ENCODE assay signal across 11 cellular contexts in the genomic region with DNA sequence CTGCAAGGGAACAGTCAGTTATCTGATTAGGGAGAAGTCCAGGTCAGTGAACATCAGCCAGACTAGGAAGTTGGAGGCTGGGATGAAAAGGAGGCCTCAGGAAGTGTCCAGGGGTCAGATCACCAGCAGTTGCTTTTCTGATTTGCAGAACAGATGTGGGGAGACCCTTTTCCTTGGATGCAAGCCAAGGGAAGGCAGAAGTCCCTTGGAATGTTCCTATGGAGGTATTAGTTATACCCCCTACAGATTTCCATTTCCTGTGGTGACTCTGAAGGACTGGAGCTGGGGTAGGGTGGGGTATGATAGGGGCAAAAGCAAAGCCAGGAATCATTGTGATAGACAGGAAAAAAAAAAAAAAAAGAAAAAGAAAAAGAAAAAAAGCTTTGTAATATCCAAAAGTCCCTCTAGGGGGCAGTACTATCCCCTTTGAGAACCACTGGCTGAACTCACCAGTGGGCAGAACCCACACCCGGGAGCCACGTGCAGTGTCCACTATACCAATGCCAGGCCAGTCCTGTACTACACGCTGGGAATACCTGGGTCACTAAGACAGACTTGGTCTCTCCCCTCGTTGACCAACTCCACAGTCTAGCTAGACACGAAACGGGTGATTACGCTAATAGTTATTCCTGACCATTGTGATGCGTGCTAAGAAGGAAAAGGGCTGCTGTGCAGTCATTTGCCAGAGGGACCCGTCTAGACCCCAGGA. TPM values are rescaled to one million over a fixed set of nuclear protein-coding genes. Genes with fewer than 3 reads are reported as not detected.
DNase-seq lines count a peak whose midpoint lies in the region; ATAC-seq, FAIRE-seq and TF ChIP-seq lines count a peak whose summit lies in the region.
"Had no signal": no experiment of that assay in that cellular context is flagged by ENCODE, and none has a peak within 500 bp of the region (broad histone marks: within the 10 kb centered on the region; RNA-seq: fewer than 3 reads in every experiment).

No MANE protein-coding gene starts in this region.

- H3K23ac ChIP-seq in neuronal stem cell (ENCODE audit: low read depth, low read length, poor library complexity): no peak overlapping the region

- no peaks in the 10 kb centered on the region for H3K9me3 ChIP-seq in HepG2 (ENCODE audit: low read length)
- peaks cover 0 to 7% of the 10 kb centered on the region in 2 donors for H3K9me3 ChIP-seq in neuronal stem cell (replicated peaks in 1 of 2; ENCODE audit: control insufficient read depth in 2 of 2, insufficient read depth in 1 of 2, low read depth in 1 of 2, low read length in 2 of 2)

- H2AFZ ChIP-seq in HepG2 (ENCODE audit: low read length) (no peak overlapping the region), neuronal stem cell (ENCODE audit: low read length) (no peak overlapping the region)

- H3K27ac ChIP-seq in brain microvascular endothelial cell (no peak overlapping the region), HepG2 (ENCODE audit: extremely low read length, insufficient read depth, low read length) (no peak overlapping the region), neuronal stem cell (replicated peaks; ENCODE audit: low read length) (no peak overlapping the region)

- H2BK12ac ChIP-seq in neuronal stem cell (ENCODE audit: low read length): no peak overlapping the region

- peak; percentile 13 for FAIRE-seq in HTR-8/SVneo (lab: Jason Lieb, UNC)
- no peak for FAIRE-seq in HepG2 (lab: Jason Lieb, UNC)
- FAIRE-seq: GM12892 had no signal

- H4K91ac ChIP-seq in neuronal stem cell (ENCODE audit: low read depth, low read length, poor library complexity): no peak overlapping the region

- no peaks in the 10 kb centered on the region for H3K79me2 ChIP-seq in HepG2 (ENCODE audit: insufficient read depth, low read length)

- TF ChIP-seq EP300 in HepG2 (IDR thresholded peaks at IDR 0.05; ENCODE audit: low read depth in 2 of 2, low read length in 2 of 2): no peak
- TF ChIP-seq EP300 in HepG2 (CRISPR knock-in tag; IDR thresholded peaks at IDR 0.05; ENCODE audit: borderline replicate concordance): no peak

- in situ Hi-C loops in brain microvascular endothelial cell (cut with HindIII; ENCODE audit: low pct_ligation_motif_present, low sequenced_read_pairs): no loop called here
- in situ Hi-C loops in HepG2 (cut with HindIII; ENCODE audit: extremely low pct_ligation_motif_present, low pct_unique_long_range_greater_than_20kb): no loop called here

- H4K8ac ChIP-seq in neuronal stem cell (ENCODE audit: low read depth, low read length): no peak overlapping the region

- no TSS peak for BruUV-seq in HepG2 (replicated peaks; lab: Mats Ljungman, UMichigan)

- ATAC-seq in HepG2 (peak; percentile 10; the same call in 2 of the 3 replicates), GM21528 (IDR thresholded peaks at IDR 0.05; ENCODE audit: low FRiP score, unreplicated experiment) (no peak)

- TF ChIP-seq RAD21 in HepG2 (CRISPR knock-in tag; IDR thresholded peaks at IDR 0.05): no peak

- H3K18ac ChIP-seq in neuronal stem cell (ENCODE audit: low read length): no peak overlapping the region

- intact Hi-C loops in HepG2 (cut with micrococcal nuclease; ENCODE audit: unreplicated experiment): no loop called here

- H3K4me1 ChIP-seq in HepG2 (ENCODE audit: insufficient read depth, low read length) (peaks cover 36% of the 10 kb centered on the region), neuronal stem cell (ENCODE audit: control insufficient read depth in 2 of 2, insufficient read depth in 1 of 2, low read depth in 1 of 2, low read length in 2 of 2) (peaks cover 13 to 15% of the 10 kb centered on the region in 2 donors)

- H3K14ac ChIP-seq in neuronal stem cell (ENCODE audit: low read length): no peak overlapping the region

- no peak overlapping the region for H3K9ac ChIP-seq in HepG2 (ENCODE audit: insufficient read depth, low read depth, low read length)
- H3K9ac ChIP-seq in neuronal stem cell (ENCODE audit: low read depth, low read length, poor library complexity): no peak overlapping the region

- no peak for TF ChIP-seq POLR2A in HepG2 (IDR thresholded peaks at IDR 0.05; ENCODE audit: insufficient read depth in 1 of 2, low read depth in 2 of 2, low read length in 2 of 2)

- no peaks in the 10 kb centered on the region for H3K79me1 ChIP-seq in neuronal stem cell (ENCODE audit: low read depth, low read length)

- H3K27me3 ChIP-seq in brain microvascular endothelial cell (replicated peaks): no peaks in the 10 kb centered on the region
- H3K27me3 ChIP-seq in HepG2 (ENCODE audit: control insufficient read depth in 1 of 2, insufficient read depth in 2 of 2, low read length in 2 of 2): peaks cover 0 to 18% of the 10 kb centered on the region in 2 experiments; a peak in 4 of 5 replicates
- peaks cover 6 to 46% (median 21%) of the 10 kb centered on the region in 3 experiments for H3K27me3 ChIP-seq in neuronal stem cell (ENCODE audit: control insufficient read depth in 3 of 3, insufficient read depth in 3 of 3, low read depth in 1 of 3, low read length in 3 of 3)

- POLR2A ChIA-PET in HepG2 (lab: Yijun Ruan, JAX): no interaction called here

- H4K20me1 ChIP-seq in HepG2 (ENCODE audit: insufficient read depth, low read length): no peaks in the 10 kb centered on the region

- TF ChIP-seq CTCF in brain microvascular endothelial cell (IDR thresholded peaks at IDR 0.05; ENCODE audit: low read depth, low read length, missing control alignments) (peak; percentile 75), HepG2 (CRISPR knock-in tag; IDR thresholded peaks at IDR 0.05) (no peak)

- CTCF ChIA-PET in HepG2 (lab: Yijun Ruan, JAX; ENCODE audit: low intra/inter-chr PET ratio, low total read pairs): no interaction called here

- H3K36me3 ChIP-seq in brain microvascular endothelial cell (replicated peaks) (no peaks in the 10 kb centered on the region), HepG2 (replicated peaks in 1 of 2; ENCODE audit: control insufficient read depth in 1 of 2, insufficient read depth in 2 of 2, low read length in 2 of 2) (no peaks in the 10 kb centered on the region), neuronal stem cell (replicated peaks in 1 of 2; ENCODE audit: control insufficient read depth in 2 of 2, insufficient read depth in 2 of 2, low read length in 2 of 2) (no peaks in the 10 kb centered on the region)

- no peak overlapping the region for H3K4me3 ChIP-seq in brain microvascular endothelial cell (ENCODE audit: low read depth, low read length)
- H3K4me3 ChIP-seq in HepG2 (replicated peaks in 1 of 3; ENCODE audit: insufficient read depth in 1 of 3, low read depth in 2 of 3, low read length in 3 of 3): no peak overlapping the region
- H3K4me3 ChIP-seq in neuronal stem cell (ENCODE audit: low read length in 2 of 2): no peak overlapping the region

- no peak overlapping the region for H3K4me2 ChIP-seq in HepG2 (ENCODE audit: low read depth, low read length)
- no peak overlapping the region for H3K4me2 ChIP-seq in neuronal stem cell (ENCODE audit: insufficient read depth, low read length, poor library complexity, severe bottlenecking)

- no peak overlapping the region for H2BK5ac ChIP-seq in neuronal stem cell (ENCODE audit: low read length)

- 21% methylated on average over 9 of the region's 9 CpGs for WGBS in HepG2 (ENCODE audit: low lambda C conversion rate)
- WGBS in neuronal stem cell (ENCODE audit: extremely low coverage in 2 of 2, insufficient read length in 2 of 2, insufficient replicate concordance in 1 of 2), 2 donors: no CpG with 5 or more reads among the region's 9 CpGs

- DNase-seq in AG20443 (ENCODE audit: low spot score): peak; percentile 69
- DNase-seq in HTR-8/SVneo (ENCODE audit: insufficient read length, low spot score): no peak
- DNase-seq in brain microvascular endothelial cell: no peak
- no peak for DNase-seq in HepG2 (ENCODE audit: low spot score)
- no peak for DNase-seq in ecto neural progenitor cell (ENCODE audit: low spot score)
- no peak for DNase-seq in neuronal stem cell (ENCODE audit: low spot score)
- DNase-seq in stimulated activated CD4-positive, alpha-beta T cell treated with anti-CD3 and anti-CD28 coated beads, Interleukin-2, amount 100 ng/mL, for 24 hours: no peak
- DNase-seq: activated naive CD4-positive, alpha-beta T cell treated with anti-CD3 and anti-CD28 coated beads, Interleukin-2, amount 10 ng/mL, durations not matched to agents 7 days and 5 days; NCI-H187 had no signal

- no peak overlapping the region for H2BK15ac ChIP-seq in neuronal stem cell (ENCODE audit: low read length)

- H3K4ac ChIP-seq in neuronal stem cell (ENCODE audit: low read length): no peak overlapping the region

- H2BK120ac ChIP-seq in neuronal stem cell (ENCODE audit: low read depth, low read length): no peak overlapping the region

- H2AK5ac ChIP-seq in neuronal stem cell (ENCODE audit: low read depth, low read length): no peak overlapping the region

RNA-seq across cellular contexts. Expression of gene DYSF, which starts 7.4 kb away (rescaled TPM):
- total RNA-seq in HepG2 (2016; rRNA removed; fragmentation: Illumina TruSeq; extraction: Trizol): 0.15 and 0.17 TPM in 2 replicates
- total RNA-seq in HepG2 (2016; cell fraction: cytosol; rRNA removed; fragmentation: Illumina TruSeq; extraction: Trizol; ENCODE audit: low read depth): 0.09 TPM in 1 of 2 replicates, not detected in the other
- total RNA-seq in HepG2 (2016; cell fraction: insoluble cytoplasmic fraction; rRNA removed; fragmentation: Illumina TruSeq; extraction: Trizol): 0.21 and 0.22 TPM in 2 replicates
- 0.24 and 0.46 TPM in 2 replicates for total RNA-seq in HepG2 (2016; cell fraction: membrane; rRNA removed; fragmentation: Illumina TruSeq; extraction: Trizol)
- total RNA-seq in HepG2 (2016; cell fraction: nucleus; rRNA removed; fragmentation: Illumina TruSeq; extraction: Trizol): 0.09 and 0.78 TPM in 2 replicates
- 2.4 and 4.5 TPM in 2 replicates for polyA plus RNA-seq in HepG2 (2011; rRNA removed)
- 1.8 and 2.1 TPM in 2 replicates for polyA plus RNA-seq in HepG2 (2011; cell fraction: cytosol; rRNA removed)
- 4.5 and 8.3 TPM in 2 replicates for polyA plus RNA-seq in HepG2 (2011; cell fraction: nucleus; rRNA removed)
- 6.7 and 10.7 TPM in 2 replicates for polyA plus RNA-seq in HepG2 (2012)
- polyA plus RNA-seq in HepG2 (2016; cell fraction: cytosol; fragmentation: Illumina TruSeq; extraction: Trizol; ENCODE audit: low read depth): 0.02 and 0.16 TPM in 2 replicates
- polyA plus RNA-seq in HepG2 (2016; cell fraction: insoluble cytoplasmic fraction; fragmentation: Illumina TruSeq; extraction: Trizol; ENCODE audit: low read depth): 0.29 and 0.50 TPM in 2 replicates
- 0.08 and 0.21 TPM in 2 replicates for polyA plus RNA-seq in HepG2 (2016; cell fraction: membrane; fragmentation: Illumina TruSeq; extraction: Trizol; ENCODE audit: low read depth)
- 0.85 and 1.3 TPM in 2 replicates for polyA plus RNA-seq in HepG2 (2016; cell fraction: nucleus; fragmentation: Illumina TruSeq; extraction: Trizol; ENCODE audit: insufficient read depth, low read depth)
- polyA minus RNA-seq in HepG2 (2011; rRNA and poly(A)+ RNA removed; ENCODE audit: low replicate concordance): 1.7 and 9.6 TPM in 2 replicates
- 2.0 and 5.3 TPM in 2 replicates for polyA minus RNA-seq in HepG2 (2011; cell fraction: cytosol; rRNA and poly(A)+ RNA removed)
- 5.9 and 8.8 TPM in 2 replicates for polyA minus RNA-seq in HepG2 (2011; cell fraction: nucleus; rRNA and poly(A)+ RNA removed)
- polyA plus RNA-seq in neuronal stem cell (2013, experiment 1 of 2): 0.43 TPM
- 0.35 TPM for polyA plus RNA-seq in neuronal stem cell (2013, experiment 2 of 2)
